In the genomic region with DNA sequence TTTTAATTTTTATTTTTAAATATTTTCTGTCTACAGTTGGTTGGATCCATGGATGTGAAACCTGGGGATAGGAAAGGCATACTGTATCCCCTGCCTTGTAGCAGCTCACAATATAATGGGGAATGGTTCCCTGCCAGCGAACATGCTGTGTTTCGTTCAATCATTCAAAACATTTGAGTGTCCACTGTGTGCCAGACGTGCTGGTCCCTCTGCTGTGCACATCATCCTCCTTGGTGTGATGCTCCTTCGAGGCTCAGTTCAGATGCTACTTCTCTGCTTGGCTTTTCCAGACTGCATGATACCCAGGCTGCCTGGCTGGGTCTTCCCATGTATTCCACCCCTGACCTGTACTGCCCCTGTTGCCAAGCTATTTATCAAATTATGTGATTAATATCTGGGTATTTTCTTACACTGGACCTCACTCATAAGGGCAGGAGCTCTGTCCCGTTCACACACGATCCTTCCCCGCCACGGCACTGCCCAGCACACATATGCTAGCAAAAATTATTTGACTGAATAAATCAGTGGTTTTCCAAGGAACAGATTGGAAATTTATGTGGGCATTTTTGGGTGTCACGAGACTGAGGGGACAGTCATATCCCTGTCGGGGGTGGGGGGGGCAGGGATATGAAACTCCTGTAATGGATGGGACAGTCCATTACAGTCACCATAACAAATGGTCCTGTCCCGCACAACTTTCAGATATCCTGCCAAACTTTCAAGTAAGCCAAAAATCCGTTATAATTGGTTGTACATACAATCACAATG, we compare ENCODE assay signal across 12 cellular contexts. TPM values are rescaled to one million over a fixed set of nuclear protein-coding genes. Genes with fewer than 3 reads are reported as not detected.
DNase-seq lines count a peak whose midpoint lies in the region; ATAC-seq and TF ChIP-seq lines count a peak whose summit lies in the region.
"Had no signal": no experiment of that assay in that cellular context is flagged by ENCODE, and none has a peak within 500 bp of the region (broad histone marks: within the 10 kb centered on the region; RNA-seq: fewer than 3 reads in every experiment).

No MANE protein-coding gene starts in this region.

- peak overlapping the region; percentile 1 for H3K27ac Mint-ChIP-seq in activated CD8-positive, alpha-beta memory T cell treated with anti-CD3 and anti-CD28 coated beads, Interleukin-2, amount 10 ng/mL, durations not matched to agents 7 days and 5 days
- H3K27ac Mint-ChIP-seq: activated naive CD4-positive, alpha-beta T cell treated with anti-CD3 and anti-CD28 coated beads, Interleukin-2, amount 10 ng/mL, durations not matched to agents 7 days and 5 days had no signal

- H3K27me3 ChIP-seq in ascending aorta (no peaks in the 10 kb centered on the region), left lung (no peaks in the 10 kb centered on the region), thyroid gland (no peaks in the 10 kb centered on the region)

- H3K9me3 ChIP-seq in ascending aorta, result no peaks in the 10 kb centered on the region
- no peaks in the 10 kb centered on the region for H3K9me3 ChIP-seq in left lung
- no peaks in the 10 kb centered on the region for H3K9me3 ChIP-seq in thyroid gland

- DNase-seq in activated CD8-positive, alpha-beta memory T cell treated with anti-CD3 and anti-CD28 coated beads, Interleukin-2, amount 10 ng/mL, durations not matched to agents 7 days and 5 days, result no peak
- DNase-seq in activated CD8-positive, alpha-beta memory T cell treated with anti-CD3 and anti-CD28 coated beads, Interleukin-2, amount 50 U/mL, for 4 hours, result no peak
- DNase-seq in ascending aorta (ENCODE audit: low spot score in 2 of 2) (peak in 1 of 2 donors; percentile 59), left lung (no peak), thyroid gland (peak in 1 of 2 donors; percentile 6), NCI-H510A treated with DMSO at 0.1 percent for 48 hours (lab: John Stamatoyannopoulos, UW) (no peak), middle frontal gyrus (ENCODE audit: extremely low spot score, low spot score) (no peak)
- DNase-seq: activated naive CD4-positive, alpha-beta T cell treated with anti-CD3 and anti-CD28 coated beads, Interleukin-2, amount 10 ng/mL, durations not matched to agents 7 days and 5 days; NCI-H446; stimulated activated CD4-positive, alpha-beta T cell treated with anti-CD3 and anti-CD28 coated beads, Interleukin-1b, Interleukin-23, amount 100 ng/mL, for 48 hours had no signal

- CTCF ChIA-PET in activated CD8-positive, alpha-beta memory T cell treated with anti-CD3 and anti-CD28 coated beads, Interleukin-2, amount 10 ng/mL, durations not matched to agents 7 days and 5 days (lab: Charles Lee), result interaction anchor here (0.9 to 4.7 kb wide), 7 partner anchors 34 to 143 kb away, joined by 3 to 21 read pairs (median 4); a partner anchor contains a TSS

- peaks cover 3% of the 10 kb centered on the region for H3K36me3 Mint-ChIP-seq in activated CD8-positive, alpha-beta memory T cell treated with anti-CD3 and anti-CD28 coated beads, Interleukin-2, amount 10 ng/mL, durations not matched to agents 7 days and 5 days

- TF ChIP-seq POLR2A in thyroid gland (IDR thresholded peaks at IDR 0.05), result no peak

- H3K4me1 ChIP-seq in ascending aorta (peaks cover 0 to 33% of the 10 kb centered on the region in 2 donors), left lung (peaks cover 34 to 70% of the 10 kb centered on the region in 2 donors), thyroid gland (peaks cover 45 to 70% of the 10 kb centered on the region in 2 donors)

- H3K4me1 Mint-ChIP-seq in activated CD8-positive, alpha-beta memory T cell treated with anti-CD3 and anti-CD28 coated beads, Interleukin-2, amount 10 ng/mL, durations not matched to agents 7 days and 5 days, result peaks cover 7% of the 10 kb centered on the region

- no peak for ATAC-seq in activated CD8-positive, alpha-beta memory T cell treated with anti-CD3 and anti-CD28 coated beads, Interleukin-2, amount 10 ng/mL, durations not matched to agents 7 days and 5 days
- ATAC-seq in left lung (no peak), GM19463 (IDR thresholded peaks at IDR 0.05; ENCODE audit: unreplicated experiment) (no peak)

- H3K27me3 Mint-ChIP-seq in activated CD8-positive, alpha-beta memory T cell treated with anti-CD3 and anti-CD28 coated beads, Interleukin-2, amount 10 ng/mL, durations not matched to agents 7 days and 5 days, result no peaks in the 10 kb centered on the region
- H3K27me3 Mint-ChIP-seq: activated naive CD4-positive, alpha-beta T cell treated with anti-CD3 and anti-CD28 coated beads, Interleukin-2, amount 10 ng/mL, durations not matched to agents 7 days and 5 days had no signal

- H3K9me3 Mint-ChIP-seq in activated CD8-positive, alpha-beta memory T cell treated with anti-CD3 and anti-CD28 coated beads, Interleukin-2, amount 10 ng/mL, durations not matched to agents 7 days and 5 days (ENCODE audit: low read depth), result no peaks in the 10 kb centered on the region
- H3K9me3 Mint-ChIP-seq: activated naive CD4-positive, alpha-beta T cell treated with anti-CD3 and anti-CD28 coated beads, Interleukin-2, amount 10 ng/mL, durations not matched to agents 7 days and 5 days had no signal

- intact Hi-C loops in ascending aorta (cut with DNase I), result loop anchor here (5.0 to 10.0 kb wide), 4 partner anchors 491 to 779 kb away; a partner anchor contains a TSS
- intact Hi-C loops in left lung (cut with DNase I), result loop anchor here (5.0 to 10.0 kb wide), 2 partner anchors 61 to 68 kb away; a partner anchor contains a TSS
- intact Hi-C loops in thyroid gland (cut with DNase I), result loop anchor here (2.0 kb wide), 1 partner anchor 69 kb away; a partner anchor contains a TSS

- 79 to 83% methylated on average over 12 of the region's 12 CpGs for WGBS in thyroid gland, 2 donors

- no peaks in the 10 kb centered on the region for H3K36me3 ChIP-seq in ascending aorta
- H3K36me3 ChIP-seq in left lung, result no peaks in the 10 kb centered on the region
- no peaks in the 10 kb centered on the region for H3K36me3 ChIP-seq in thyroid gland

- no peak overlapping the region for H3K4me3 Mint-ChIP-seq in activated CD8-positive, alpha-beta memory T cell treated with anti-CD3 and anti-CD28 coated beads, Interleukin-2, amount 10 ng/mL, durations not matched to agents 7 days and 5 days
- H3K4me3 Mint-ChIP-seq: activated naive CD4-positive, alpha-beta T cell treated with anti-CD3 and anti-CD28 coated beads, Interleukin-2, amount 10 ng/mL, durations not matched to agents 7 days and 5 days; T-helper 2 cell treated with Interferon-gamma antibody and Interleukin-4, amounts not matched to agents 5 μg/mL and 100 μg/mL, for 36 hours had no signal

- peak overlapping the region in 1 of 2 donors; percentile 88 for H3K4me3 ChIP-seq in ascending aorta
- H3K4me3 ChIP-seq in left lung, result no peak overlapping the region
- H3K4me3 ChIP-seq in thyroid gland (replicated peaks in 1 of 3), result no peak overlapping the region

- peak overlapping the region; percentile 63 to 99 for H3K27ac ChIP-seq in ascending aorta
- peak overlapping the region; percentile 98 to 99 for H3K27ac ChIP-seq in left lung
- H3K27ac ChIP-seq in thyroid gland, result peak overlapping the region; percentile 90 to 99 (median 95)

- TF ChIP-seq CTCF in ascending aorta (IDR thresholded peaks at IDR 0.05), result no peak
- no peak for TF ChIP-seq CTCF in left lung (IDR thresholded peaks at IDR 0.05)
- TF ChIP-seq CTCF in thyroid gland (IDR thresholded peaks at IDR 0.05), result no peak

RNA-seq across cellular contexts. Expression of a gene that starts 4.9 kb away (rescaled TPM):
- total RNA-seq in activated CD8-positive, alpha-beta memory T cell treated with anti-CD3 and anti-CD28 coated beads, Interleukin-2, amount 10 ng/mL, durations not matched to agents 7 days and 5 days, result 1 to 10 TPM; 2.1 to 4.3 TPM
- total RNA-seq in ascending aorta (not detected), left lung (10 to 100 TPM; 13.5 to 21.5 TPM), thyroid gland (10 to 100 TPM; 18.0 to 37.6 (median 34.7) TPM)

RNA-seq across cellular contexts. Expression of a gene that starts 57.9 kb away (rescaled TPM):
- 1 to 10 TPM; 3.6 to 4.2 TPM for total RNA-seq in activated CD8-positive, alpha-beta memory T cell treated with anti-CD3 and anti-CD28 coated beads, Interleukin-2, amount 10 ng/mL, durations not matched to agents 7 days and 5 days
- total RNA-seq in ascending aorta (10.4 TPM), left lung (1 to 10 TPM; 4.8 to 5.9 TPM), thyroid gland (10 to 100 TPM in 3 of 4 donors, 1 to 10 TPM in 1; 9.3 to 16.2 (median 13.6) TPM)
